ENCODE assay signal across 8 cellular contexts in the genomic region with DNA sequence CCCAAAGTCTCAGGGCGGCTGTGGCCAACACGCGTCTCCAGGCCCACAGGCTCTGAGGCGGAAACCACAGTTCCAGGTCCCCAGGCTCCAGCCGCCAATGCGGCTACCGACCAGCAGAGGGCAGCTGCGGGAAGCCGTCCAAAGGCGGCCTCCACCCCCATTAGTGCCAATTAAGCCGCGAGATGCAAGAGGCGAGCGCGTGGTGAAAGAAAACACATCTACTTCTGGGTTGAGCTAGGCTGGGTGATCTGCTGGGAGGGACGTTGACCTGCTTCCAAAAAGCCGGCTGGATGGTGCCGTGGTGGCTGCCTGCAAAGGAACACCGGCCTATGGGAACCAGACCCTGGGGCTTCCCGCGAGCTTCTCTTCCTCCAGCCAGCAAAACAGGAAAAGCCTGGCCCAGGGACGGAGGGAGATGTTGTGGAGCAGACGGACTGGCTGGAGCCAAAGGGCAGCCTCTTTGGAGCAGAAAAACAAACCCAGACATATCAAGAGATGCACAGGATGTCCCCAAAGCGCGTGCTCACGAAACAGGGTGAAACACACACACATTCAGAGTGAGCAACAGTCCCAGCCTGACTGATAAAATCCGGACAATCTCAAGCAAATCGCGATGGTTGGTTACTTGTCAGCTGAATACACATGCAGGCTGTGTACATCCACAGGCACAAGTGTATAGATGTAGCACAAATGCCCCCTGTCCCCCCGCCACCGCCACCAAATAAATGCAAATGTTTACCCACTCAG.
DNase-seq lines count a peak whose midpoint lies in the region; ATAC-seq lines count a peak whose summit lies in the region.

No MANE protein-coding gene starts in this region.

- no peaks in the 10 kb centered on the region for H3K9me3 Mint-ChIP-seq in T-helper 2 cell treated with Interferon-gamma antibody and Interleukin-4, amounts not matched to agents 5 μg/mL and 100 μg/mL, for 36 hours

- ATAC-seq in GM18499 (IDR thresholded peaks at IDR 0.05; ENCODE audit: insufficient read depth, unreplicated experiment) (peak; percentile 78), HG02884 (IDR thresholded peaks at IDR 0.05; ENCODE audit: unreplicated experiment) (peak; percentile 99)

- H3K4me3 Mint-ChIP-seq in T-helper 2 cell treated with Interferon-gamma antibody and Interleukin-4, amounts not matched to agents 5 μg/mL and 100 μg/mL, for 36 hours = peak overlapping the region; percentile 35

- peaks cover 7% of the 10 kb centered on the region for H3K27me3 Mint-ChIP-seq in T-helper 2 cell treated with Interferon-gamma antibody and Interleukin-4, amounts not matched to agents 5 μg/mL and 100 μg/mL, for 36 hours (ENCODE audit: low read depth)

- H3K27ac Mint-ChIP-seq in T-helper 2 cell treated with Interferon-gamma antibody and Interleukin-4, amounts not matched to agents 5 μg/mL and 100 μg/mL, for 36 hours = no peak overlapping the region

- DNase-seq in A172 (ENCODE audit: low spot score) (peak; percentile 32), NCI-H1417 (lab: John Stamatoyannopoulos, UW) (peak; percentile 36 to 94 (median 88)), cerebellar nuclear complex (lab: John Stamatoyannopoulos, UW) (peak; percentile 55 to 82), kidney glomerular epithelial cell (lab: John Stamatoyannopoulos, UW) (peak; percentile 24)
- DNase-seq in T-helper 2 cell treated with Interferon-gamma antibody and Interleukin-4, amounts not matched to agents 5 μg/mL and 100 μg/mL, for 36 hours (ENCODE audit: low spot score) = peak; percentile 48
- peak; percentile 70 for DNase-seq in stimulated activated CD4-positive, alpha-beta T cell treated with anti-CD3 and anti-CD28 coated beads, Interleukin-15, amount 100 ng/mL, for 24 hours

- H3K36me3 Mint-ChIP-seq in T-helper 2 cell treated with Interferon-gamma antibody and Interleukin-4, amounts not matched to agents 5 μg/mL and 100 μg/mL, for 36 hours (ENCODE audit: low read depth) = no peaks in the 10 kb centered on the region

- peaks cover 3% of the 10 kb centered on the region for H3K4me1 Mint-ChIP-seq in T-helper 2 cell treated with Interferon-gamma antibody and Interleukin-4, amounts not matched to agents 5 μg/mL and 100 μg/mL, for 36 hours (ENCODE audit: low read depth)

Comparison
In these comparisons a context has a peak if more than half of its experiments do, and no peak if none do; other contexts are left out.
1. Peak in every context shown above with its lines: DNase-seq and ATAC-seq.
2. DNase-seq: peak in every context shown above with its lines; median percentile 88 in NCI-H1417; 70 in stimulated activated CD4-positive, alpha-beta T cell treated with anti-CD3 and anti-CD28 coated beads, Interleukin-15, amount 100 ng/mL, for 24 hours; 68 in cerebellar nuclear complex; 48 in T-helper 2 cell treated with Interferon-gamma antibody and Interleukin-4, amounts not matched to agents 5 μg/mL and 100 μg/mL, for 36 hours; 32 in A172; 24 in kidney glomerular epithelial cell.